In the genomic region with DNA sequence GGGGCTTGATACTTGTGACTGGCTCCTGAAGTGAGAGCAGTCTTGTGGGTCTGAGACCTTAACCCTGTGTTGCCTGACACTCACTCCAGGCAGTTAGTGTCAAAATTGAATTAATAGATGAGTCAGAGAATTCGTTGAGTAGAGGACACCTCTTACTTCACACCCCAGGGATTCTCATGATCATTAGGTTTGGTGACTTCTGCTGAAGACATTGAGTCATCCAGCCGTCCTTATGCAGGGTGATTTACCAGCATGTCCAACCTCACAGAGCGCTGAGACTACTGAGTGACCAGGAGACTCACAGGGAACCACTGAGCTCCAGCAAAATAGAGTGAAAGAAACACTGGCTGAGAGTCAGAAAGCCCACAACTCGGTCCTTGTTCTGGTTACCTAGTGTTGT, we compare ENCODE assay signal across 22 cellular contexts. TPM values are rescaled to one million over a fixed set of nuclear protein-coding genes. Genes with fewer than 3 reads are reported as not detected.
A peak's percentile ranks its signal among the peaks of the same experiment; 100 is the strongest.
DNase-seq lines count a peak whose midpoint lies in the region; ATAC-seq, FAIRE-seq and TF ChIP-seq lines count a peak whose summit lies in the region.
"Had no signal": no experiment of that assay in that cellular context is flagged by ENCODE, and none has a peak within 500 bp of the region (broad histone marks: within the 10 kb centered on the region; RNA-seq: fewer than 3 reads in every experiment).

No MANE protein-coding gene starts in this region.

- no peaks in the 10 kb centered on the region for H3K79me2 ChIP-seq in HepG2 (ENCODE audit: insufficient read depth, low read length)
- H3K79me2 ChIP-seq: hepatocyte had no signal

- no peaks in the 10 kb centered on the region; a peak in 1 of 5 replicates for H3K27me3 ChIP-seq in HepG2 (ENCODE audit: control insufficient read depth in 1 of 2, insufficient read depth in 2 of 2, low read length in 2 of 2)
- H3K27me3 ChIP-seq in right lobe of liver = no peaks in the 10 kb centered on the region
- H3K27me3 ChIP-seq in H7 (ENCODE audit: control insufficient read depth, insufficient read depth, low read length) = no peaks in the 10 kb centered on the region
- H3K27me3 ChIP-seq in sigmoid colon = no peaks in the 10 kb centered on the region
- H3K27me3 ChIP-seq: hepatocyte had no signal

- no peak overlapping the region for H3K4me2 ChIP-seq in HepG2 (ENCODE audit: low read depth, low read length)
- H3K4me2 ChIP-seq: GM23338, hepatocyte had no signal

- no peak overlapping the region for H2AFZ ChIP-seq in HepG2 (ENCODE audit: low read length)
- H2AFZ ChIP-seq: hepatocyte had no signal

- no peak for FAIRE-seq in HepG2 (lab: Jason Lieb, UNC)

- H3K4me1 ChIP-seq in HepG2 (ENCODE audit: insufficient read depth, low read length) (peaks cover 24% of the 10 kb centered on the region), right lobe of liver (no peaks in the 10 kb centered on the region), sigmoid colon (no peaks in the 10 kb centered on the region)

- no peak for TF ChIP-seq CTCF in HepG2 (CRISPR knock-in tag; IDR thresholded peaks at IDR 0.05)
- TF ChIP-seq CTCF in right lobe of liver (IDR thresholded peaks at IDR 0.05) = no peak
- TF ChIP-seq CTCF in sigmoid colon (IDR thresholded peaks at IDR 0.05) = no peak

- no TSS peak for BruUV-seq in HepG2 (replicated peaks; lab: Mats Ljungman, UMichigan)

- POLR2A ChIA-PET in HepG2 (lab: Yijun Ruan, JAX) = interaction anchor here (1.8 kb wide), 1 partner anchor 73 kb away, joined by 5 read pairs; no protein-coding TSS in a partner anchor

- no peak overlapping the region for H3K9ac ChIP-seq in HepG2 (ENCODE audit: insufficient read depth, low read depth, low read length)

- H3K36me3 ChIP-seq in HepG2 (replicated peaks in 1 of 2; ENCODE audit: control insufficient read depth in 1 of 2, insufficient read depth in 2 of 2, low read length in 2 of 2) (no peaks in the 10 kb centered on the region), right lobe of liver (no peaks in the 10 kb centered on the region), H7 (replicated peaks; ENCODE audit: control insufficient read depth, insufficient read depth, low read length) (no peaks in the 10 kb centered on the region), sigmoid colon (no peaks in the 10 kb centered on the region)

- H3K4me3 ChIP-seq in HepG2 (replicated peaks in 1 of 3; ENCODE audit: insufficient read depth in 1 of 3, low read depth in 2 of 3, low read length in 3 of 3) (no peak overlapping the region), right lobe of liver (no peak overlapping the region), H7 (ENCODE audit: insufficient read depth, low read depth, low read length) (no peak overlapping the region), sigmoid colon (no peak overlapping the region)
- H3K4me3 ChIP-seq: GM23338, hepatocyte, SK-N-MC had no signal

- in situ Hi-C loops in HepG2 (cut with HindIII; ENCODE audit: extremely low pct_ligation_motif_present, low pct_unique_long_range_greater_than_20kb) = no loop called here

- no peak overlapping the region for H3K27ac ChIP-seq in HepG2 (ENCODE audit: extremely low read length, insufficient read depth, low read length)
- H3K27ac ChIP-seq in right lobe of liver = no peak overlapping the region
- no peak overlapping the region for H3K27ac ChIP-seq in sigmoid colon
- H3K27ac ChIP-seq: hepatocyte, SK-N-MC had no signal

- 61% methylated on average over 4 of the region's 4 CpGs for WGBS in HepG2 (ENCODE audit: low lambda C conversion rate)
- 44% methylated on average over 3 of the region's 4 CpGs for WGBS in right lobe of liver (ENCODE audit: insufficient coverage, low coverage, low lambda C conversion rate, missing lambda C conversion rate)
- 69 to 83% methylated on average over 4 of the region's 4 CpGs for WGBS in sigmoid colon, 2 donors

- no peak for TF ChIP-seq EP300 in HepG2 (IDR thresholded peaks at IDR 0.05; ENCODE audit: low read depth in 2 of 2, low read length in 2 of 2)
- no peak for TF ChIP-seq EP300 in HepG2 (CRISPR knock-in tag; IDR thresholded peaks at IDR 0.05; ENCODE audit: borderline replicate concordance)
- no peak for TF ChIP-seq EP300 in sigmoid colon (IDR thresholded peaks at IDR 0.05)

- H4K20me1 ChIP-seq in HepG2 (ENCODE audit: insufficient read depth, low read length) = no peaks in the 10 kb centered on the region

- CTCF ChIA-PET in HepG2 (lab: Yijun Ruan, JAX; ENCODE audit: low intra/inter-chr PET ratio, low total read pairs) = no interaction called here

- DNase-seq in HepG2 (ENCODE audit: low spot score) (no peak), right lobe of liver (no peak), iris pigment epithelial cell (ENCODE audit: low read depth) (peak; percentile 58), H7 (no peak), sigmoid colon (no peak)
- DNase-seq: activated naive CD8-positive, alpha-beta T cell treated with anti-CD3 and anti-CD28 coated beads, Interleukin-2, amount 50 U/mL, for 24 hours; CD4-positive, alpha-beta T cell; DMS53; KG1; NCI-H1105; NCI-H524; retina; T1000 had no signal

- TF ChIP-seq POLR2A in HepG2 (IDR thresholded peaks at IDR 0.05; ENCODE audit: insufficient read depth in 1 of 2, low read depth in 2 of 2, low read length in 2 of 2) (no peak), right lobe of liver (IDR thresholded peaks at IDR 0.05) (no peak), sigmoid colon (IDR thresholded peaks at IDR 0.05) (no peak)

- no peak for TF ChIP-seq RAD21 in HepG2 (CRISPR knock-in tag; IDR thresholded peaks at IDR 0.05)

- intact Hi-C loops in HepG2 (cut with micrococcal nuclease; ENCODE audit: unreplicated experiment) = no loop called here
- intact Hi-C loops in right lobe of liver (cut with DNase I) = no loop called here
- intact Hi-C loops in sigmoid colon (cut with DNase I) = no loop called here

- H3K9me3 ChIP-seq in HepG2 (ENCODE audit: low read length) (no peaks in the 10 kb centered on the region), right lobe of liver (no peaks in the 10 kb centered on the region), sigmoid colon (no peaks in the 10 kb centered on the region)

- no peak for ATAC-seq in HepG2
- no peak for ATAC-seq in right lobe of liver
- ATAC-seq in SK-N-SH treated with all-trans-retinoic acid at 6 μM for 48 hours = 0 out of 3 replicates have a peak, but pooled peaks have one; percentile 5
- no peak for ATAC-seq in HG03520 (IDR thresholded peaks at IDR 0.05; ENCODE audit: unreplicated experiment)
- no peak for ATAC-seq in HG02623 (IDR thresholded peaks at IDR 0.05; ENCODE audit: unreplicated experiment)
- ATAC-seq: activated CD4-positive, CD25-positive, alpha-beta regulatory T cell treated with anti-CD3 and anti-CD28 coated beads, Interleukin-2, amount 50 U/mL, for 24 hours; activated naive CD8-positive, alpha-beta T cell treated with anti-CD3 and anti-CD28 coated beads, Interleukin-2, amount 50 U/mL, for 24 hours; GM23338; stimulated activated memory B cell treated with anti-CD40 and anti-IgM and Interleukin-4, amounts not matched to agents 10 μg/mL and 1 μg/mL and 100 μg/mL, for 72 hours had no signal

RNA-seq across cellular contexts. Expression of gene EVA1A, which starts 36.0 kb away (rescaled TPM):
- total RNA-seq in HepG2 (2016; rRNA removed; fragmentation: Illumina TruSeq; extraction: Trizol) = 55.9 and 57.8 TPM in 2 replicates
- 25.1 and 29.0 TPM in 2 replicates for total RNA-seq in HepG2 (2016; cell fraction: cytosol; rRNA removed; fragmentation: Illumina TruSeq; extraction: Trizol; ENCODE audit: low read depth)
- total RNA-seq in HepG2 (2016; cell fraction: insoluble cytoplasmic fraction; rRNA removed; fragmentation: Illumina TruSeq; extraction: Trizol) = 52.7 and 57.5 TPM in 2 replicates
- total RNA-seq in HepG2 (2016; cell fraction: membrane; rRNA removed; fragmentation: Illumina TruSeq; extraction: Trizol) = 48.2 and 58.4 TPM in 2 replicates
- 46.1 and 58.2 TPM in 2 replicates for total RNA-seq in HepG2 (2016; cell fraction: nucleus; rRNA removed; fragmentation: Illumina TruSeq; extraction: Trizol)
- 57.5 and 65.4 TPM in 2 replicates for polyA plus RNA-seq in HepG2 (2011; rRNA removed)
- 53.6 and 68.8 TPM in 2 replicates for polyA plus RNA-seq in HepG2 (2011; cell fraction: cytosol; rRNA removed)
- polyA plus RNA-seq in HepG2 (2011; cell fraction: nucleus; rRNA removed) = 77.6 and 80.4 TPM in 2 replicates
- polyA plus RNA-seq in HepG2 (2012) = 44.8 and 48.8 TPM in 2 replicates
- 23.6 and 36.8 TPM in 2 replicates for polyA plus RNA-seq in HepG2 (2016; cell fraction: cytosol; fragmentation: Illumina TruSeq; extraction: Trizol; ENCODE audit: low read depth)
- polyA plus RNA-seq in HepG2 (2016; cell fraction: insoluble cytoplasmic fraction; fragmentation: Illumina TruSeq; extraction: Trizol; ENCODE audit: low read depth) = 46.2 and 49.2 TPM in 2 replicates
- 37.8 and 44.2 TPM in 2 replicates for polyA plus RNA-seq in HepG2 (2016; cell fraction: membrane; fragmentation: Illumina TruSeq; extraction: Trizol; ENCODE audit: low read depth)
- polyA plus RNA-seq in HepG2 (2016; cell fraction: nucleus; fragmentation: Illumina TruSeq; extraction: Trizol; ENCODE audit: insufficient read depth, low read depth) = 60.9 and 62.0 TPM in 2 replicates
- 186 TPM in 1 of 2 replicates, not detected in the other for polyA minus RNA-seq in HepG2 (2011; rRNA and poly(A)+ RNA removed; ENCODE audit: low replicate concordance)
- 51.4 TPM in 2 replicates for polyA minus RNA-seq in HepG2 (2011; cell fraction: cytosol; rRNA and poly(A)+ RNA removed)
- 70.1 and 71.3 TPM in 2 replicates for polyA minus RNA-seq in HepG2 (2011; cell fraction: nucleus; rRNA and poly(A)+ RNA removed)
- total RNA-seq in right lobe of liver = 100 to 1,000 TPM in 2 of 6 experiments, 10 to 100 TPM in 4; 30.6 to 125 (median 74.5) TPM
- total RNA-seq in H7 (2014; rRNA removed; shearing (Covaris generic)) = 3.4 and 7.4 TPM in 2 replicates
- 1 to 10 TPM in 1 of 4 donors, not detected in 3; 1.2 TPM for total RNA-seq in sigmoid colon
- polyA plus RNA-seq in sigmoid colon = 1 to 10 TPM in 2 of 3 donors, not detected in 1; 1.2 to 5.4 TPM
- total RNA-seq: CD4-positive, alpha-beta T cell had no signal
- polyA plus RNA-seq: neural cell had no signal

RNA-seq across cellular contexts. Expression of gene MRPL19, which starts 49.8 kb away (rescaled TPM):
- total RNA-seq in HepG2 (2016; rRNA removed; fragmentation: Illumina TruSeq; extraction: Trizol) (163 and 248 TPM in 2 replicates), right lobe of liver (10 to 100 TPM; 41.4 to 50.2 (median 44.0) TPM), sigmoid colon (10 to 100 TPM; 30.1 to 52.1 (median 38.7) TPM)
- 60.1 and 62.4 TPM in 2 replicates for total RNA-seq in HepG2 (2016; cell fraction: cytosol; rRNA removed; fragmentation: Illumina TruSeq; extraction: Trizol; ENCODE audit: low read depth)
- 157 and 259 TPM in 2 replicates for total RNA-seq in HepG2 (2016; cell fraction: insoluble cytoplasmic fraction; rRNA removed; fragmentation: Illumina TruSeq; extraction: Trizol)
- 81.7 and 88.8 TPM in 2 replicates for total RNA-seq in HepG2 (2016; cell fraction: membrane; rRNA removed; fragmentation: Illumina TruSeq; extraction: Trizol)
- 77.4 and 86.6 TPM in 2 replicates for total RNA-seq in HepG2 (2016; cell fraction: nucleus; rRNA removed; fragmentation: Illumina TruSeq; extraction: Trizol)
- polyA plus RNA-seq in HepG2 (2011; rRNA removed) (27.7 and 43.2 TPM in 2 replicates), sigmoid colon (10 to 100 TPM; 24.8 to 49.5 (median 31.8) TPM)
- 22.2 and 26.1 TPM in 2 replicates for polyA plus RNA-seq in HepG2 (2011; cell fraction: cytosol; rRNA removed)
- polyA plus RNA-seq in HepG2 (2011; cell fraction: nucleus; rRNA removed) = 15.2 and 16.6 TPM in 2 replicates
- 37.9 and 66.8 TPM in 2 replicates for polyA plus RNA-seq in HepG2 (2012)
- 54.7 and 55.9 TPM in 2 replicates for polyA plus RNA-seq in HepG2 (2016; cell fraction: cytosol; fragmentation: Illumina TruSeq; extraction: Trizol; ENCODE audit: low read depth)
- polyA plus RNA-seq in HepG2 (2016; cell fraction: insoluble cytoplasmic fraction; fragmentation: Illumina TruSeq; extraction: Trizol; ENCODE audit: low read depth) = 233 and 251 TPM in 2 replicates
- polyA plus RNA-seq in HepG2 (2016; cell fraction: membrane; fragmentation: Illumina TruSeq; extraction: Trizol; ENCODE audit: low read depth) = 56.1 and 61.5 TPM in 2 replicates
- polyA plus RNA-seq in HepG2 (2016; cell fraction: nucleus; fragmentation: Illumina TruSeq; extraction: Trizol; ENCODE audit: insufficient read depth, low read depth) = 72.7 and 74.8 TPM in 2 replicates
- polyA minus RNA-seq in HepG2 (2011; rRNA and poly(A)+ RNA removed; ENCODE audit: low replicate concordance) = 14.2 and 34.0 TPM in 2 replicates
- polyA minus RNA-seq in HepG2 (2011; cell fraction: cytosol; rRNA and poly(A)+ RNA removed) = 30.5 and 33.6 TPM in 2 replicates
- polyA minus RNA-seq in HepG2 (2011; cell fraction: nucleus; rRNA and poly(A)+ RNA removed) = 101 and 126 TPM in 2 replicates
- total RNA-seq in H7 (2014; rRNA removed; shearing (Covaris generic)) = 70.3 and 72.2 TPM in 2 replicates
